ENCODE assay signal across 37 cellular contexts in genomic region chr3:133366921-133367320, GRCh38. TPM values are rescaled to one million over a fixed set of nuclear protein-coding genes. Genes with fewer than 3 reads are reported as not detected.
"Had no signal": no experiment of that assay in that cellular context is flagged by ENCODE, and none has a peak within 500 bp of the region (broad histone marks: within the 10 kb centered on the region; RNA-seq: fewer than 3 reads in every experiment).

No MANE protein-coding gene starts in this region.

- H3K27ac ChIP-seq: adrenal gland, ascending aorta, body of pancreas, brain microvascular endothelial cell, breast epithelium, cardiac muscle cell had no signal

- H3K4me1 ChIP-seq: adrenal gland, ascending aorta, body of pancreas, breast epithelium had no signal

- H3K9me3 ChIP-seq: adrenal gland, ascending aorta, body of pancreas, breast epithelium had no signal

- ATAC-seq: activated naive CD4-positive, alpha-beta T cell treated with anti-CD3 and anti-CD28 coated beads, Interleukin-2, amount 50 U/mL, for 72 hours; activated naive CD8-positive, alpha-beta T cell treated with anti-CD3 and anti-CD28 coated beads, Interleukin-2, amount 50 U/mL, for 24 hours; activated T-cell treated with anti-CD3 and anti-CD28 coated beads, Interleukin-2, amount 50 U/mL, for 4 hours; activated T-cell treated with anti-CD3 and anti-CD28 coated beads, Interleukin-2, amount 50 U/mL, for 72 hours; activated T-helper 17 cell treated with anti-CD3 and anti-CD28 coated beads, Interleukin-2, amount 50 U/mL, for 72 hours; body of pancreas had no signal

- DNase-seq: activated effector memory CD4-positive, alpha-beta T cell treated with anti-CD3 and anti-CD28 coated beads, Interleukin-2, amount 50 U/mL, for 16 hours; activated effector memory CD4-positive, alpha-beta T cell treated with Interleukin-2 at 50 U/mL for 16 hours; activated gamma-delta T cell; activated gamma-delta T cell treated with Interleukin-2 at 50 U/mL for 16 hours; activated naive CD4-positive, alpha-beta T cell; activated naive CD4-positive, alpha-beta T cell treated with anti-CD3 and anti-CD28 coated beads for 36 hours; activated naive CD4-positive, alpha-beta T cell treated with anti-CD3 and anti-CD28 coated beads, Interleukin-2, amount 10 ng/mL, durations not matched to agents 7 days and 5 days; activated naive CD4-positive, alpha-beta T cell treated with anti-CD3 and anti-CD28 coated beads, Interleukin-2, amount 50 U/mL, for 16 hours; activated naive CD4-positive, alpha-beta T cell treated with Interleukin-2 at 50 U/mL for 16 hours; activated naive CD8-positive, alpha-beta T cell treated with anti-CD3 and anti-CD28 coated beads for 36 hours; activated naive CD8-positive, alpha-beta T cell treated with anti-CD3 and anti-CD28 coated beads, Interleukin-2, amount 10 ng/mL, durations not matched to agents 7 days and 5 days; activated naive CD8-positive, alpha-beta T cell treated with anti-CD3 and anti-CD28 coated beads, Interleukin-2, amount 50 U/mL, for 24 hours; activated T-cell treated with anti-CD3 and anti-CD28 coated beads for 4 hours; activated T-cell treated with anti-CD3 and anti-CD28 coated beads, Interleukin-2, amount 50 U/mL, for 1 hour; activated T-cell treated with anti-CD3 and anti-CD28 coated beads, Interleukin-2, amount 50 U/mL, for 24 hours; activated T-cell treated with anti-CD3 and anti-CD28 coated beads, Interleukin-2, amount 50 U/mL, for 4 hours; activated T-cell treated with anti-CD3 and anti-CD28 coated beads, Interleukin-2, amount 50 U/mL, for 48 hours; activated T-cell treated with anti-CD3 and anti-CD28 coated beads, Interleukin-2, amount 50 U/mL, for 72 hours; adrenal gland; amniotic stem cell; amygdala; aorta; body of pancreas; brain microvascular endothelial cell; caudate nucleus; central memory CD4-positive, alpha-beta T cell; cerebellar nuclear complex had no signal

- H3K36me3 ChIP-seq: adrenal gland, ascending aorta, brain microvascular endothelial cell, breast epithelium, cardiac muscle cell had no signal

- H3K4me3 ChIP-seq: adrenal gland, ascending aorta, body of pancreas, breast epithelium, cardiac muscle cell had no signal

- H3K27me3 ChIP-seq: adrenal gland, ascending aorta, body of pancreas, brain microvascular endothelial cell, breast epithelium, cardiac muscle cell had no signal

RNA-seq across cellular contexts. Expression of gene BFSP2, which starts 32.9 kb away (rescaled TPM):
- total RNA-seq: activated naive CD4-positive, alpha-beta T cell treated with anti-CD3 and anti-CD28 coated beads for 36 hours; activated naive CD4-positive, alpha-beta T cell treated with anti-CD3 and anti-CD28 coated beads, Interleukin-2, amount 50 U/mL, for 72 hours; activated naive CD8-positive, alpha-beta T cell treated with anti-CD3 and anti-CD28 coated beads for 36 hours; activated naive CD8-positive, alpha-beta T cell treated with anti-CD3 and anti-CD28 coated beads, Interleukin-2, amount 10 ng/mL, durations not matched to agents 7 days and 5 days; activated T-cell treated with anti-CD3 and anti-CD28 coated beads, Interleukin-2, amount 50 U/mL, for 4 hours; activated T-cell treated with anti-CD3 and anti-CD28 coated beads, Interleukin-2, amount 50 U/mL, for 72 hours; activated T-helper 1 cell treated with anti-CD3 and anti-CD28 coated beads, Interleukin-12 subunit alpha, Interleukin-12 subunit beta, Interleukin-2, Interleukin-4 antibody, amounts not matched to agents 30 ng/mL and 10 ng/mL and 1 ng/mL, durations not matched to agents 14 hours and 24 hours and 36 hours; activated T-helper 2 cell treated with anti-CD3 and anti-CD28 coated beads, Interferon-gamma antibody, Interleukin-2, Interleukin-4, amounts not matched to agents 10 μg/mL and 5 μg/mL and 100 μg/mL, durations not matched to agents 14 hours and 24 hours and 36 hours; adrenal gland; aorta; ascending aorta; astrocyte; body of pancreas; breast epithelium; bronchial epithelial cell; cardiac muscle cell; cardiac septum had no signal
- polyA plus RNA-seq: adrenal gland, aorta, cardiac muscle cell had no signal
